Comparison of ENCODE assay signal across 9 cellular contexts in genomic region chr10:118721005-118721876, GRCh38. TPM values are rescaled to one million over a fixed set of nuclear protein-coding genes. Genes with fewer than 3 reads are reported as not detected.
DNase-seq lines count a peak whose midpoint lies in the region; ATAC-seq and TF ChIP-seq lines count a peak whose summit lies in the region.
"Had no signal": no experiment of that assay in that cellular context is flagged by ENCODE, and none has a peak within 500 bp of the region (broad histone marks: within the 10 kb centered on the region; RNA-seq: fewer than 3 reads in every experiment).

No MANE protein-coding gene starts in this region.

- DNase-seq in CD4-positive, alpha-beta memory T cell: peak; percentile 49 to 63 (median 60)
- DNase-seq in NCI-H69 (lab: John Stamatoyannopoulos, UW) (peak; percentile 40), fibroblast of pulmonary artery (ENCODE audit: low read depth) (peak; percentile 77), progenitor cell of endocrine pancreas (ENCODE audit: low spot score, unreplicated experiment) (peak; percentile 33), NCI-H1048 (lab: John Stamatoyannopoulos, UW) (no peak), NCI-H187 treated with DMSO at 0.1 percent for 48 hours (lab: John Stamatoyannopoulos, UW) (no peak)
- DNase-seq in activated CD8-positive, alpha-beta memory T cell treated with anti-CD3 and anti-CD28 coated beads, Interleukin-2, amount 50 U/mL, for 24 hours (ENCODE audit: extremely low read depth): peak; percentile 26

- H3K27ac ChIP-seq in CD4-positive, alpha-beta memory T cell (ENCODE audit: low read depth, low read length): no peak overlapping the region

- POLR2A ChIA-PET in CD4-positive, alpha-beta memory T cell (lab: Charles Lee; ENCODE audit: partially characterized antibody): interaction anchor here (0.6 kb wide), 1 partner anchor 1176 kb away, joined by 3 read pairs; no protein-coding TSS in a partner anchor

- no peaks in the 10 kb centered on the region for H3K27me3 ChIP-seq in CD4-positive, alpha-beta memory T cell (ENCODE audit: insufficient read depth, low read length)

- intact Hi-C loops in CD4-positive, alpha-beta memory T cell (cut with micrococcal nuclease): loop anchor here (1.0 to 2.0 kb wide), 5 partner anchors 22 to 153 kb away; no protein-coding TSS in a partner anchor

- peaks cover 9 to 12% of the 10 kb centered on the region in 2 donors for H3K36me3 Mint-ChIP-seq in CD4-positive, alpha-beta memory T cell
- H3K36me3 Mint-ChIP-seq in progenitor cell of endocrine pancreas (ENCODE audit: insufficient read depth): peaks cover 5% of the 10 kb centered on the region

- H3K4me3 Mint-ChIP-seq in CD4-positive, alpha-beta memory T cell: no peak overlapping the region
- H3K4me3 Mint-ChIP-seq in progenitor cell of endocrine pancreas (ENCODE audit: low read depth): no peak overlapping the region
- H3K4me3 Mint-ChIP-seq: T-helper 1 cell treated with Interleukin-12 subunit alpha and Interleukin-12 subunit beta and Interleukin-4 antibody, amounts not matched to agents 30 μg/mL and 1 μg/mL, for 36 hours had no signal

- no peak overlapping the region for H3K27ac Mint-ChIP-seq in CD4-positive, alpha-beta memory T cell
- no peak overlapping the region for H3K27ac Mint-ChIP-seq in progenitor cell of endocrine pancreas

- H3K4me3 ChIP-seq in CD4-positive, alpha-beta memory T cell (ENCODE audit: low read length in 2 of 2): no peak overlapping the region
- H3K4me3 ChIP-seq in fibroblast of pulmonary artery (replicated peaks; ENCODE audit: low read depth, low read length): no peak overlapping the region

- no peaks in the 10 kb centered on the region for H3K27me3 Mint-ChIP-seq in CD4-positive, alpha-beta memory T cell
- no peaks in the 10 kb centered on the region for H3K27me3 Mint-ChIP-seq in progenitor cell of endocrine pancreas

- CTCF ChIA-PET in CD4-positive, alpha-beta memory T cell (lab: Charles Lee; ENCODE audit: partially characterized antibody): interaction anchor here (0.7 to 3.6 kb wide), 13 partner anchors 12 to 153 kb away, joined by 3 to 171 read pairs (median 5); partner anchors contain the start of gene PRLHR

- H3K9me3 ChIP-seq in CD4-positive, alpha-beta memory T cell (ENCODE audit: control insufficient read depth in 1 of 2, low read length in 2 of 2): no peaks in the 10 kb centered on the region

- H3K9me3 Mint-ChIP-seq in CD4-positive, alpha-beta memory T cell: no peaks in the 10 kb centered on the region
- H3K9me3 Mint-ChIP-seq in progenitor cell of endocrine pancreas (ENCODE audit: low read depth): no peaks in the 10 kb centered on the region
- H3K9me3 Mint-ChIP-seq: T-helper 1 cell treated with Interleukin-12 subunit alpha and Interleukin-12 subunit beta and Interleukin-4 antibody, amounts not matched to agents 30 μg/mL and 1 μg/mL, for 36 hours had no signal

- no peaks in the 10 kb centered on the region for H3K36me3 ChIP-seq in CD4-positive, alpha-beta memory T cell (ENCODE audit: insufficient read depth, low read length)

- H3K4me1 Mint-ChIP-seq in CD4-positive, alpha-beta memory T cell: peaks cover 0 to 11% (median 5%) of the 10 kb centered on the region in 4 donors
- H3K4me1 Mint-ChIP-seq in progenitor cell of endocrine pancreas (ENCODE audit: low read depth): peaks cover 5% of the 10 kb centered on the region

- ATAC-seq in GM19438 (IDR thresholded peaks at IDR 0.05; ENCODE audit: low read depth, unreplicated experiment): peak; percentile 65

- TF ChIP-seq CTCF in fibroblast of pulmonary artery (IDR thresholded peaks at IDR 0.05; ENCODE audit: low read length, missing control alignments): peak; percentile 74
- peak; percentile 92 for TF ChIP-seq CTCF in progenitor cell of endocrine pancreas (IDR thresholded peaks at IDR 0.05; ENCODE audit: unreplicated experiment)

- H3K4me1 ChIP-seq in CD4-positive, alpha-beta memory T cell (ENCODE audit: insufficient read depth, low read length): peaks cover 5% of the 10 kb centered on the region

RNA-seq across cellular contexts. Expression of gene CACUL1, which starts 33.5 kb away (rescaled TPM):
- 10 to 100 TPM; 32.1 to 32.3 TPM for total RNA-seq in CD4-positive, alpha-beta memory T cell
- 10 to 100 TPM; 14.9 to 30.5 TPM for polyA plus RNA-seq in CD4-positive, alpha-beta memory T cell
- 58.5 and 63.0 TPM in 2 replicates for total RNA-seq in progenitor cell of endocrine pancreas

Comparison
In these comparisons a context has a peak if more than half of its experiments do, and no peak if none do; other contexts are left out.
1. DNase-seq: peak in CD4-positive, alpha-beta memory T cell (5 of 5), NCI-H69 (single experiment), activated CD8-positive, alpha-beta memory T cell treated with anti-CD3 and anti-CD28 coated beads, Interleukin-2, amount 50 U/mL, for 24 hours (single experiment), fibroblast of pulmonary artery (single experiment) and progenitor cell of endocrine pancreas (single experiment); none in NCI-H1048 (single experiment) and NCI-H187 treated with DMSO at 0.1 percent for 48 hours (single experiment).